Comparison of ENCODE assay signal across 15 cellular contexts in the genomic region with DNA sequence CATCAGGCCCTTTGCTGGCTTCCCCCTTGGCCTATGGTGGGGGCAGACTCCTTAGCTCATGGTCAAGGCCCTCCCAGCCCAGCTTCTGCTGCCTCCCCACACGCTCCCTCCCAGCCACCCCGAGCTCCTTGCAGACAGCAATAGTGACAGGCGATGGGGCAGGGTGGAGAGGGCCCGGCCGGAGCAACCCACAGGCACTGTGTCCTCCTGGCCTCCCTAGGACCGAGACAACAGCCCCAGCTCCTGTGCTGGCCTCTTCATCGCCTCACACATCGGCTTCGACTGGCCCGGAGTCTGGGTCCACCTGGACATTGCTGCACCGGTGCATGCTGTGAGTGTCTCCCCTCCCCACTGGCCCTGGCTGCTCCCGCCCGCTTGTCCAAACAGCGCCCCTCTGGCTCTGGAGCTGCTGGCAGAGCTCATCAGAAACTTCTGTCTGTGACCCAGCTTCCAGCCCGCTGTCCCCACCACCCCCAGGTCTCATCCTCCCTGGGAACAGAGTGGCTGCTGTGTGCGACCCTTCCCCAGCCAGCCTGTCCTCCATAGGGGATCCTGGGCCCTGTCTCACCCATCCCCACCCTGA. TPM values are rescaled to one million over a fixed set of nuclear protein-coding genes. Genes with fewer than 3 reads are reported as not detected.
DNase-seq lines count a peak whose midpoint lies in the region; ATAC-seq, FAIRE-seq and TF ChIP-seq lines count a peak whose summit lies in the region.
"Had no signal": no experiment of that assay in that cellular context is flagged by ENCODE, and none has a peak within 500 bp of the region (broad histone marks: within the 10 kb centered on the region; RNA-seq: fewer than 3 reads in every experiment).

No MANE protein-coding gene starts in this region.

- H3K27me3 ChIP-seq in prostate gland (replicated peaks; ENCODE audit: insufficient read depth), result no peaks in the 10 kb centered on the region
- H3K27me3 ChIP-seq: neural progenitor cell had no signal

- TF ChIP-seq CTCF in NB4 (IDR thresholded peaks at IDR 0.05; ENCODE audit: low read depth, low read length), result no peak
- TF ChIP-seq CTCF in prostate gland (IDR thresholded peaks at IDR 0.05), result no peak

- no peak overlapping the region for H3K27ac ChIP-seq in prostate gland
- H3K27ac ChIP-seq: neural progenitor cell had no signal

- 96% methylated on average over 16 of the region's 16 CpGs for WGBS in prostate gland

- ATAC-seq in HG03571 (IDR thresholded peaks at IDR 0.05; ENCODE audit: unreplicated experiment) (no peak), HG03045 (IDR thresholded peaks at IDR 0.05; ENCODE audit: unreplicated experiment) (no peak)
- ATAC-seq: activated CD8-positive, alpha-beta memory T cell treated with anti-CD3 and anti-CD28 coated beads, Interleukin-2, amount 10 ng/mL, durations not matched to agents 7 days and 5 days; T-cell had no signal

- TF ChIP-seq POLR2A in NB4 (IDR thresholded peaks at IDR 0.05; ENCODE audit: extremely low read depth, insufficient read length) (no peak), prostate gland (IDR thresholded peaks at IDR 0.05) (no peak)

- no peak overlapping the region for H3K4me3 ChIP-seq in NB4 (ENCODE audit: low read depth, low read length)
- H3K4me3 ChIP-seq in prostate gland, result no peak overlapping the region
- H3K4me3 ChIP-seq: neural progenitor cell had no signal

- H3K9me3 ChIP-seq in prostate gland, result no peaks in the 10 kb centered on the region

- intact Hi-C loops in prostate gland (cut with DNase I), result no loop called here

- no peaks in the 10 kb centered on the region for H3K36me3 ChIP-seq in prostate gland
- H3K36me3 ChIP-seq: neural progenitor cell had no signal

- peak; percentile 1 for DNase-seq in activated CD4-positive, alpha-beta T cell treated with anti-CD3 and anti-CD28 coated beads for 48 hours
- no peak for DNase-seq in activated CD4-positive, alpha-beta T cell treated with anti-CD3 and anti-CD28 coated beads for 4 hours
- peak; percentile 1 for DNase-seq in NB4 (ENCODE audit: low read depth)
- DNase-seq in frontal cortex (ENCODE audit: low spot score in 2 of 2), result peak; percentile 3 to 5
- DNase-seq in prostate gland (ENCODE audit: low spot score), result peak; percentile 2
- DNase-seq in central memory CD4-positive, alpha-beta T cell, result no peak
- DNase-seq: amniotic stem cell; effector CD8-positive, alpha-beta T cell; NCI-H2081 treated with DMSO at 0.1 percent for 48 hours; trophoblast cell had no signal

- FAIRE-seq in frontal cortex (lab: Jason Lieb, UNC), result no peak

- H3K4me1 ChIP-seq in prostate gland (replicated peaks), result no peaks in the 10 kb centered on the region

RNA-seq across cellular contexts. Expression of gene NPEPL1, which starts 21.8 kb away (rescaled TPM):
- total RNA-seq in frontal cortex (10.2 TPM), prostate gland (10 to 100 TPM; 25.7 to 63.1 TPM)

Comparison
In these comparisons a context has a peak if more than half of its experiments do, and no peak if none do; other contexts are left out.
1. DNase-seq: peak in activated CD4-positive, alpha-beta T cell treated with anti-CD3 and anti-CD28 coated beads for 48 hours (single experiment), NB4 (single experiment), frontal cortex (2 of 2) and prostate gland (single experiment); none in activated CD4-positive, alpha-beta T cell treated with anti-CD3 and anti-CD28 coated beads for 4 hours (0 of 2) and central memory CD4-positive, alpha-beta T cell (single experiment).